Comparison of ENCODE assay signal across 8 cellular contexts in the genomic region with DNA sequence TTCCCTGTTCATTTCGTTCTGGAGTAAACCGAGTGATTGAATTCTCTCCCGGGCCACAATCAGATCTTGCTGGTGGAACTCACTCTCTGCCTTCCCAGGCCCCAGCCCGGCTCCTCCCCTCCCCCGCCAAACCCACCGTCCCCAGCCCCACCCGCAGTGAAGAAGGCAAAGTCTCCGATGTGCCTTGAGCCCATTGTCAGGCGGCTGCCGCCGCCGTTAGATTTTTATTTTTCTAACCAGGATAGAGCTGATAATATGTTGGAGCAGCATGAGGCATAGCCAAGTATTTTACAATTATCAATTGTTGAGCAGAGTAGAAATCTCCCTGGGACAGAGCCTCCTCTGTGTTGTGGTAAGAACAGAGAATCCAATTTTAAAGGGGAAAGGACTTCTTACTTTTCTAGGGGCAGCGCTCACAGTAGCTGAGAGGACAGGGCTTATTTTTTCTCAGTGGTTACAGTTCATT. TPM values are rescaled to one million over a fixed set of nuclear protein-coding genes. Genes with fewer than 3 reads are reported as not detected.
DNase-seq lines count a peak whose midpoint lies in the region; ATAC-seq, FAIRE-seq and TF ChIP-seq lines count a peak whose summit lies in the region.

No MANE protein-coding gene starts in this region.

- dilution Hi-C loops in endothelial cell of umbilical vein (cut with MboI; ENCODE audit: extremely low pct_ligation_motif_present, low sequenced_read_pairs), result no loop called here

- no peak for ATAC-seq in heart left ventricle
- no peak for ATAC-seq in left ventricle myocardium superior
- no peak for ATAC-seq in T-helper 17 cell
- no peak for ATAC-seq in HG02884 (IDR thresholded peaks at IDR 0.05; ENCODE audit: unreplicated experiment)
- no peak for ATAC-seq in HG02973 (IDR thresholded peaks at IDR 0.05; ENCODE audit: unreplicated experiment)

- peak overlapping the region in 10 of 12 donors; percentile 29 to 72 (median 56) for H3K4me3 ChIP-seq in heart left ventricle
- peak overlapping the region; percentile 44 to 72 (median 67) for H3K4me3 ChIP-seq in endothelial cell of umbilical vein (replicated peaks in 1 of 3; ENCODE audit: insufficient read depth in 1 of 3, low read depth in 1 of 3, low read length in 3 of 3)

- H3K27ac Mint-ChIP-seq in T-helper 17 cell (no peak overlapping the region), nephron (peak overlapping the region; percentile 89 to 94 (median 90))

- POLR2A ChIA-PET in endothelial cell of umbilical vein (lab: Charles Lee), result interaction anchor here (0.6 kb wide), 2 partner anchors 11 to 547 kb away, joined by 5 read pairs; no protein-coding TSS in a partner anchor

- H3K27me3 Mint-ChIP-seq in T-helper 17 cell, result no peaks in the 10 kb centered on the region
- peaks cover 7% of the 10 kb centered on the region for H3K27me3 Mint-ChIP-seq in nephron (ENCODE audit: low read depth)

- H3K36me3 ChIP-seq in heart left ventricle (no peaks in the 10 kb centered on the region), endothelial cell of umbilical vein (ENCODE audit: control insufficient read depth in 2 of 2, extremely low read depth in 1 of 2, insufficient read depth in 2 of 2, low read length in 2 of 2) (peaks cover 0 to 5% of the 10 kb centered on the region in 2 experiments)

- TF ChIP-seq CTCF in heart left ventricle (IDR thresholded peaks at IDR 0.05) (no peak), endothelial cell of umbilical vein (IDR thresholded peaks at IDR 0.05; ENCODE audit: extremely low read depth in 1 of 2, insufficient read depth in 1 of 2, low read depth in 1 of 2, low read length in 2 of 2) (no peak), nephron (IDR thresholded peaks at IDR 0.05; ENCODE audit: unreplicated experiment in 3 of 3) (no peak)

- no peaks in the 10 kb centered on the region for H3K9me3 ChIP-seq in heart left ventricle
- H3K9me3 ChIP-seq in T-helper 17 cell (ENCODE audit: control insufficient read depth, low read length, poor library complexity, severe bottlenecking), result no peaks in the 10 kb centered on the region
- H3K9me3 ChIP-seq in endothelial cell of umbilical vein (replicated peaks; ENCODE audit: control insufficient read depth, insufficient read depth, low read length), result no peaks in the 10 kb centered on the region

- peak overlapping the region; percentile 61 for H2AFZ ChIP-seq in endothelial cell of umbilical vein (ENCODE audit: low read depth, low read length)

- H3K4me2 ChIP-seq in endothelial cell of umbilical vein (ENCODE audit: insufficient read depth, low read length), result peak overlapping the region; percentile 62

- no peaks in the 10 kb centered on the region for H4K20me1 ChIP-seq in endothelial cell of umbilical vein (replicated peaks; ENCODE audit: control insufficient read depth, extremely low read depth, insufficient read depth, low read length)

- DNase-seq in heart left ventricle, result no peak
- no peak for DNase-seq in left ventricle myocardium superior
- no peak for DNase-seq in T-helper 17 cell
- peak; percentile 10 for DNase-seq in endothelial cell of umbilical vein (ENCODE audit: low read depth, low spot score)
- no peak for DNase-seq in NCI-H187 (lab: John Stamatoyannopoulos, UW)

- H3K9me1 ChIP-seq in endothelial cell of umbilical vein (replicated peaks; ENCODE audit: control insufficient read depth, extremely low read depth, insufficient read depth, low read length), result no peaks in the 10 kb centered on the region

- H3K27ac ChIP-seq in heart left ventricle (no peak overlapping the region), endothelial cell of umbilical vein (ENCODE audit: insufficient read depth, low read depth, low read length) (peak overlapping the region; percentile 1)

- no peak for FAIRE-seq in endothelial cell of umbilical vein (lab: Jason Lieb, UNC)

- CTCF ChIA-PET in endothelial cell of umbilical vein (lab: Charles Lee), result interaction anchor here (0.9 to 1.9 kb wide), 9 partner anchors 11 to 1488 kb away, joined by 3 to 13 read pairs (median 4); no protein-coding TSS in a partner anchor

- peaks cover 10% of the 10 kb centered on the region for H3K79me2 ChIP-seq in endothelial cell of umbilical vein (ENCODE audit: control insufficient read depth, insufficient read depth, low read length)

- intact Hi-C loops in heart left ventricle (cut with DNase I) (no loop called here), left ventricle myocardium superior (cut with micrococcal nuclease) (no loop called here), endothelial cell of umbilical vein (cut with micrococcal nuclease) (loop anchor here (5.0 kb wide), 1 partner anchor 1274 kb away; a partner anchor contains a TSS)

- BruUV-seq in endothelial cell of umbilical vein (replicated peaks; lab: Mats Ljungman, UMichigan), result no TSS peak

- peak overlapping the region; percentile 93 for H3K4me3 Mint-ChIP-seq in T-helper 17 cell
- H3K4me3 Mint-ChIP-seq in nephron, result peak overlapping the region; percentile 88 to 94 (median 92)

- H3K4me1 ChIP-seq in heart left ventricle (peaks cover 6 to 29% (median 19%) of the 10 kb centered on the region in 12 donors), endothelial cell of umbilical vein (ENCODE audit: control insufficient read depth, extremely low read depth, insufficient read depth, low read length) (peaks cover 3% of the 10 kb centered on the region)

- H3K36me3 Mint-ChIP-seq in T-helper 17 cell (ENCODE audit: low read depth), result no peaks in the 10 kb centered on the region
- peaks cover 18% of the 10 kb centered on the region for H3K36me3 Mint-ChIP-seq in nephron (ENCODE audit: low read depth)

- peak overlapping the region; percentile 43 for H3K9ac ChIP-seq in endothelial cell of umbilical vein (replicated peaks; ENCODE audit: extremely low read depth, insufficient read depth, low read length)

- H3K27me3 ChIP-seq in heart left ventricle (peaks cover 0 to 49% (median 11%) of the 10 kb centered on the region in 9 donors), endothelial cell of umbilical vein (ENCODE audit: control insufficient read depth in 2 of 2, insufficient read depth in 2 of 2, low read length in 2 of 2) (no peaks in the 10 kb centered on the region)

- no peaks in the 10 kb centered on the region for H3K9me3 Mint-ChIP-seq in nephron

- H3K4me1 Mint-ChIP-seq in T-helper 17 cell (peaks cover 17% of the 10 kb centered on the region), nephron (peaks cover 40% of the 10 kb centered on the region)

- TF ChIP-seq POLR2A in heart left ventricle (IDR thresholded peaks at IDR 0.05) (no peak), endothelial cell of umbilical vein (IDR thresholded peaks at IDR 0.05; ENCODE audit: low read depth, low read length) (no peak)

- WGBS in heart left ventricle, 4 donors, result 5 to 7% (median 5%) methylated on average over 13 of the region's 13 CpGs

TF ChIP-seq in endothelial cell of umbilical vein, 7 proteins besides CTCF, POLR2A, EP300 and RAD21:
- TF ChIP-seq GATA2 (IDR thresholded peaks at IDR 0.05; ENCODE audit: insufficient read depth, insufficient read length, low read depth, low read length) (no peak), JUN (IDR thresholded peaks at IDR 0.05; ENCODE audit: borderline replicate concordance, insufficient read depth, insufficient read length, low read depth) (no peak), MYC (IDR thresholded peaks at IDR 0.05; ENCODE audit: low read depth, low read length) (no peak), POLR2AphosphoS5 (IDR thresholded peaks at IDR 0.05; ENCODE audit: insufficient read depth, low read depth, low read length) (no peak), FOS (IDR thresholded peaks at IDR 0.05; ENCODE audit: borderline replicate concordance, insufficient read depth, low read length) (no peak), EZH2 (IDR thresholded peaks at IDR 0.05; ENCODE audit: borderline replicate concordance, low read depth, low read length, severe bottlenecking) (no peak)
- TF ChIP-seq, protein P1, sequence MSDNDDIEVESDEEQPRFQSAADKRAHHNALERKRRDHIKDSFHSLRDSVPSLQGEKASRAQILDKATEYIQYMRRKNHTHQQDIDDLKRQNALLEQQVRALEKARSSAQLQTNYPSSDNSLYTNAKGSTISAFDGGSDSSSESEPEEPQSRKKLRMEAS (IDR thresholded peaks at IDR 0.05; ENCODE audit: insufficient read depth, insufficient read length), result no peak

RNA-seq across cellular contexts. Expression of a gene that starts 1.2 kb away (rescaled TPM):
- total RNA-seq in heart left ventricle, result 1 to 10 TPM in 1 of 9 donors, under 1 TPM in 8; 0.20 to 1.3 (median 0.62) TPM
- 1 to 10 TPM in 1 of 2 donors, under 1 TPM in 1; 0.46 to 3.1 TPM for polyA plus RNA-seq in heart left ventricle
- total RNA-seq in left ventricle myocardium superior, result 0.79 TPM
- total RNA-seq in T-helper 17 cell, result 1 to 10 TPM; 1.5 to 1.6 TPM
- total RNA-seq in endothelial cell of umbilical vein, result 42.0 and 47.3 TPM in 2 replicates
- 15.2 and 19.1 TPM in 2 replicates for polyA plus RNA-seq in endothelial cell of umbilical vein
- polyA plus RNA-seq in endothelial cell of umbilical vein (2011; cell fraction: cytosol; rRNA removed), result 27.4 and 30.8 TPM in 2 replicates
- polyA plus RNA-seq in endothelial cell of umbilical vein (2011; cell fraction: nucleus; rRNA removed), result 15.6 and 19.6 TPM in 2 replicates
- 23.9 and 42.7 TPM in 2 replicates for polyA plus RNA-seq in endothelial cell of umbilical vein (2012)
- polyA minus RNA-seq in endothelial cell of umbilical vein, result 25.1 and 37.9 TPM in 2 replicates
- 90.7 TPM for polyA minus RNA-seq in endothelial cell of umbilical vein (2011; cell fraction: cytosol; rRNA and poly(A)+ RNA removed)
- 9.2 and 9.8 TPM in 2 replicates for polyA minus RNA-seq in endothelial cell of umbilical vein (2011; cell fraction: nucleus; rRNA and poly(A)+ RNA removed)

Comparison
In these comparisons a context has a peak if more than half of its experiments do, and no peak if none do; other contexts are left out.
1. RNA of a gene that starts 1.2 kb away (total RNA-seq): 42.0 to 47.3 TPM in endothelial cell of umbilical vein; 1.5 to 1.6 TPM in T-helper 17 cell, 0.79 TPM in left ventricle myocardium superior (single experiment) and 0.20 to 1.3 TPM in heart left ventricle; every median in the first group is over 10 times any median in the second.